ENCODE assay signal across 8 cellular contexts in genomic region chr13:49356224-49356623, GRCh38.
A peak's percentile ranks its signal among the peaks of the same experiment; 100 is the strongest.
DNase-seq lines count a peak whose midpoint lies in the region; ATAC-seq and TF ChIP-seq lines count a peak whose summit lies in the region.
"Had no signal": no experiment of that assay in that cellular context is flagged by ENCODE, and none has a peak within 500 bp of the region (broad histone marks: within the 10 kb centered on the region; RNA-seq: fewer than 3 reads in every experiment).

No MANE protein-coding gene starts in this region.

- H4K8ac ChIP-seq in mesenchymal stem cell (ENCODE audit: low read length) = no peak overlapping the region

- ATAC-seq in HG02885 (IDR thresholded peaks at IDR 0.05; ENCODE audit: poor library complexity, unreplicated experiment) (no peak), GM19452 (IDR thresholded peaks at IDR 0.05; ENCODE audit: unreplicated experiment) (no peak)

- no peaks in the 10 kb centered on the region for H3K27me3 ChIP-seq in mesenchymal stem cell (ENCODE audit: control insufficient read depth in 1 of 2, insufficient read depth in 1 of 2, low read length in 2 of 2)

- no peak overlapping the region for H2AFZ ChIP-seq in mesenchymal stem cell (ENCODE audit: low read depth, low read length)

- H3K79me1 ChIP-seq in mesenchymal stem cell (replicated peaks; ENCODE audit: low read length, poor library complexity, severe bottlenecking) = no peaks in the 10 kb centered on the region

- no peak overlapping the region for H3K23ac ChIP-seq in mesenchymal stem cell (ENCODE audit: low read length in 2 of 2)

- no peaks in the 10 kb centered on the region for H3K36me3 ChIP-seq in mesenchymal stem cell (ENCODE audit: control insufficient read depth in 1 of 2, insufficient read depth in 2 of 2, low read depth in 1 of 2, low read length in 2 of 2)

- no peak overlapping the region for H3K27ac ChIP-seq in mesenchymal stem cell (ENCODE audit: low read length, poor library complexity, severe bottlenecking)

- peaks cover 5% of the 10 kb centered on the region for H3K9me3 ChIP-seq in mesenchymal stem cell (ENCODE audit: control insufficient read depth, low read length)

- H3K9ac ChIP-seq in mesenchymal stem cell (ENCODE audit: low read length) = peak overlapping the region; percentile 84

- H3K4me3 ChIP-seq in epithelial cell of proximal tubule (ENCODE audit: low read depth, low read length) (no peak overlapping the region), mesenchymal stem cell (ENCODE audit: insufficient read depth in 1 of 2, low read depth in 1 of 2, low read length in 2 of 2) (peak overlapping the region in 1 of 2 experiments; percentile 27)

- TF ChIP-seq CTCF in epithelial cell of proximal tubule (conservative IDR thresholded peaks at IDR 0.05; ENCODE audit: low read depth, low read length) = no peak

- no peak overlapping the region for H2BK120ac ChIP-seq in mesenchymal stem cell (ENCODE audit: low read depth, low read length)

- DNase-seq in NCI-H226 (peak; percentile 67), epithelial cell of proximal tubule (ENCODE audit: low read depth) (peak; percentile 95), mesenchymal stem cell (peak; percentile 83), DMS79 (lab: John Stamatoyannopoulos, UW) (no peak), NCI-H2227 (lab: John Stamatoyannopoulos, UW; ENCODE audit: unreplicated experiment) (no peak)
- DNase-seq: NCI-H2171 treated with DMSO at 0.1 percent for 48 hours had no signal

- no peak overlapping the region for H2BK12ac ChIP-seq in mesenchymal stem cell (ENCODE audit: low read length in 2 of 2)

- no peak overlapping the region for H2BK15ac ChIP-seq in mesenchymal stem cell (ENCODE audit: low read depth, poor library complexity, severe bottlenecking)

- H2AK5ac ChIP-seq in mesenchymal stem cell (ENCODE audit: low read length, severe bottlenecking) = no peak overlapping the region

- no peaks in the 10 kb centered on the region for H3K4me1 ChIP-seq in mesenchymal stem cell (ENCODE audit: control insufficient read depth, insufficient read depth, low read depth, low read length)

- no peak overlapping the region for H4K91ac ChIP-seq in mesenchymal stem cell (ENCODE audit: low read length)

- H2BK5ac ChIP-seq in mesenchymal stem cell (ENCODE audit: low read depth, low read length, poor library complexity, severe bottlenecking) = no peak overlapping the region

- H3K4me2 ChIP-seq in mesenchymal stem cell (ENCODE audit: low read length, poor library complexity, severe bottlenecking) = no peak overlapping the region

- H3K14ac ChIP-seq in mesenchymal stem cell (ENCODE audit: low read length in 2 of 2) = no peak overlapping the region

- no peak overlapping the region for H3K4ac ChIP-seq in mesenchymal stem cell (ENCODE audit: low read depth in 1 of 2, low read length in 2 of 2)

- H3K18ac ChIP-seq in mesenchymal stem cell (ENCODE audit: low read depth in 1 of 2, low read length in 2 of 2) = no peak overlapping the region

Comparison
In these comparisons a context has a peak if more than half of its experiments do, and no peak if none do; other contexts are left out.
1. DNase-seq: peak in NCI-H226 (single experiment), epithelial cell of proximal tubule (single experiment) and mesenchymal stem cell (single experiment); none in DMS79 (single experiment) and NCI-H2227 (single experiment).